In genomic region chrX:6262959-6263358, GRCh38 we compare ENCODE assay signal across 8 cellular contexts. TPM values are rescaled to one million over a fixed set of nuclear protein-coding genes. Genes with fewer than 3 reads are reported as not detected.
"Had no signal": no experiment of that assay in that cellular context is flagged by ENCODE, and none has a peak within 500 bp of the region (broad histone marks: within the 10 kb centered on the region; RNA-seq: fewer than 3 reads in every experiment).

No MANE protein-coding gene starts in this region.

- DNase-seq: GDM1, GF-D8 had no signal

- FAIRE-seq: G401.6, GM12891, GM12892, GM18507, GM19239 had no signal

RNA-seq across cellular contexts. Expression of gene NLGN4X, which starts 34.3 kb away (rescaled TPM):
- total RNA-seq: G401 had no signal
